Comparison of ENCODE assay signal across 1 cellular context in genomic region chr20:44326391-44327159, GRCh38.
TF ChIP-seq lines count a peak whose summit lies in the region.

No MANE protein-coding gene starts in this region.

TF ChIP-seq in HepG2, 621 proteins besides CTCF, POLR2A, EP300 and RAD21 (continues in another document):
- TF ChIP-seq NCOA1 (CRISPR knock-in tag; IDR thresholded peaks at IDR 0.05) = 0 out of 2 replicates have a peak, but pooled peaks have one; percentile 63
- TF ChIP-seq ZNF441 (CRISPR knock-in tag; IDR thresholded peaks at IDR 0.05; ENCODE audit: borderline replicate concordance) = peak; percentile 70; the same call in 1 of the 2 replicates
- TF ChIP-seq ARID4A (CRISPR knock-in tag; IDR thresholded peaks at IDR 0.05; ENCODE audit: borderline replicate concordance) = peak; percentile 59; the same call in 1 of the 2 replicates
- peak; percentile 62; the same call in 1 of the 2 replicates for TF ChIP-seq SKIL (CRISPR knock-in tag; IDR thresholded peaks at IDR 0.05; ENCODE audit: borderline replicate concordance)
- TF ChIP-seq POGZ (CRISPR knock-in tag; IDR thresholded peaks at IDR 0.05) = 0 out of 2 replicates have a peak, but pooled peaks have one; percentile 11
- no peak for TF ChIP-seq CENPX (CRISPR knock-in tag; IDR thresholded peaks at IDR 0.05)
- peak; percentile 47; the same call in 1 of the 2 replicates for TF ChIP-seq HNF4G (IDR thresholded peaks at IDR 0.05; ENCODE audit: borderline replicate concordance, low read depth, low read length)
- TF ChIP-seq HNF4G (CRISPR knock-in tag; IDR thresholded peaks at IDR 0.05; ENCODE audit: borderline replicate concordance, low read depth) = no peak
- TF ChIP-seq HDAC1 (CRISPR knock-in tag; IDR thresholded peaks at IDR 0.05) = peak; percentile 51
- no peak for TF ChIP-seq ZNF274 (CRISPR knock-in tag; IDR thresholded peaks at IDR 0.05)
- 0 out of 2 replicates have a peak, but pooled peaks have one; percentile 54 for TF ChIP-seq ZNF589 (CRISPR knock-in tag; conservative IDR thresholded peaks at IDR 0.05)
- TF ChIP-seq PHF21A (CRISPR knock-in tag; IDR thresholded peaks at IDR 0.05) = peak; percentile 89
- TF ChIP-seq ZNF703 (CRISPR knock-in tag; IDR thresholded peaks at IDR 0.05; ENCODE audit: borderline replicate concordance) = 0 out of 2 replicates have a peak, but pooled peaks have one; percentile 52
- 0 out of 2 replicates have a peak, but pooled peaks have one; percentile 39 for TF ChIP-seq UBTF (CRISPR knock-in tag; IDR thresholded peaks at IDR 0.05)
- peak; percentile 67; the same call in 1 of the 2 replicates for TF ChIP-seq HIVEP1 (CRISPR knock-in tag; IDR thresholded peaks at IDR 0.05)
- peak; percentile 64; the same call in 1 of the 2 replicates for TF ChIP-seq POGK (CRISPR knock-in tag; conservative IDR thresholded peaks at IDR 0.05)
- no peak for TF ChIP-seq ZNF549 (CRISPR knock-in tag; IDR thresholded peaks at IDR 0.05)
- 0 out of 2 replicates have a peak, but pooled peaks have one; percentile 12 for TF ChIP-seq ZNF558 (CRISPR knock-in tag; IDR thresholded peaks at IDR 0.05; ENCODE audit: borderline replicate concordance)
- no peak for TF ChIP-seq RFXANK (CRISPR knock-in tag; IDR thresholded peaks at IDR 0.05)
- TF ChIP-seq BCL3 (CRISPR knock-in tag; IDR thresholded peaks at IDR 0.05) = 0 out of 2 replicates have a peak, but pooled peaks have one; percentile 64
- peak; percentile 81; the same call in 1 of the 2 replicates for TF ChIP-seq ZBTB46 (CRISPR knock-in tag; IDR thresholded peaks at IDR 0.05; ENCODE audit: borderline replicate concordance)
- no peak for TF ChIP-seq SOX6 (IDR thresholded peaks at IDR 0.05)
- TF ChIP-seq SOX6 (CRISPR knock-in tag; IDR thresholded peaks at IDR 0.05) = peak; percentile 48
- TF ChIP-seq WIZ (CRISPR knock-in tag; IDR thresholded peaks at IDR 0.05) = no peak
- no peak for TF ChIP-seq SOX13 (IDR thresholded peaks at IDR 0.05)
- TF ChIP-seq SOX13 (CRISPR knock-in tag; conservative IDR thresholded peaks at IDR 0.05 in 1 of 2, IDR thresholded peaks at IDR 0.05 in 1 of 2) = peak in 1 of 2 experiments; percentile 18; a peak in 1 of 4 replicates
- TF ChIP-seq HNF4A (CRISPR knock-in tag; IDR thresholded peaks at IDR 0.05) = peak; percentile 69
- TF ChIP-seq ZNF296 (CRISPR knock-in tag; conservative IDR thresholded peaks at IDR 0.05) = no peak
- 0 out of 2 replicates have a peak, but pooled peaks have one; percentile 38 for TF ChIP-seq KLF15 (CRISPR knock-in tag; IDR thresholded peaks at IDR 0.05; ENCODE audit: borderline replicate concordance)
- 0 out of 2 replicates have a peak, but pooled peaks have one; percentile 34 for TF ChIP-seq STAG1 (CRISPR knock-in tag; IDR thresholded peaks at IDR 0.05)
- 0 out of 2 replicates have a peak, but pooled peaks have one; percentile 39 for TF ChIP-seq CSRNP1 (CRISPR knock-in tag; IDR thresholded peaks at IDR 0.05)
- no peak for TF ChIP-seq CBX1 (IDR thresholded peaks at IDR 0.05; ENCODE audit: low read depth)
- TF ChIP-seq ARID2 (CRISPR knock-in tag; IDR thresholded peaks at IDR 0.05; ENCODE audit: borderline replicate concordance) = 0 out of 2 replicates have a peak, but pooled peaks have one; percentile 40
- TF ChIP-seq HDAC2 (CRISPR knock-in tag; IDR thresholded peaks at IDR 0.05) = 0 out of 2 replicates have a peak, but pooled peaks have one; percentile 39
- TF ChIP-seq ARID5B (CRISPR knock-in tag; IDR thresholded peaks at IDR 0.05) = peak; percentile 62
- TF ChIP-seq MTF2 (CRISPR knock-in tag; IDR thresholded peaks at IDR 0.05; ENCODE audit: borderline replicate concordance) = peak; percentile 87; the same call in 1 of the 2 replicates
- TF ChIP-seq FOSL1 (CRISPR knock-in tag; IDR thresholded peaks at IDR 0.05; ENCODE audit: borderline replicate concordance) = no peak
- TF ChIP-seq TFDP1 (CRISPR knock-in tag; IDR thresholded peaks at IDR 0.05; ENCODE audit: borderline replicate concordance) = peak; percentile 37; the same call in 1 of the 2 replicates
